8 cellular contexts compared by ENCODE assay signal in genomic region chr3:40387001-40387894, GRCh38. TPM values are rescaled to one million over a fixed set of nuclear protein-coding genes. Genes with fewer than 3 reads are reported as not detected.
DNase-seq lines count a peak whose midpoint lies in the region; FAIRE-seq and TF ChIP-seq lines count a peak whose summit lies in the region.

A gene with protein sequence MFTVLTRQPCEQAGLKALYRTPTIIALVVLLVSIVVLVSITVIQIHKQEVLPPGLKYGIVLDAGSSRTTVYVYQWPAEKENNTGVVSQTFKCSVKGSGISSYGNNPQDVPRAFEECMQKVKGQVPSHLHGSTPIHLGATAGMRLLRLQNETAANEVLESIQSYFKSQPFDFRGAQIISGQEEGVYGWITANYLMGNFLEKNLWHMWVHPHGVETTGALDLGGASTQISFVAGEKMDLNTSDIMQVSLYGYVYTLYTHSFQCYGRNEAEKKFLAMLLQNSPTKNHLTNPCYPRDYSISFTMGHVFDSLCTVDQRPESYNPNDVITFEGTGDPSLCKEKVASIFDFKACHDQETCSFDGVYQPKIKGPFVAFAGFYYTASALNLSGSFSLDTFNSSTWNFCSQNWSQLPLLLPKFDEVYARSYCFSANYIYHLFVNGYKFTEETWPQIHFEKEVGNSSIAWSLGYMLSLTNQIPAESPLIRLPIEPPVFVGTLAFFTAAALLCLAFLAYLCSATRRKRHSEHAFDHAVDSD (plus strand): TSS chr3:40387184. CDS start chr3:40388058, 874 bp downstream.

- FAIRE-seq in D721Med (lab: Jason Lieb, UNC) (no peak), HTR-8/SVneo (lab: Jason Lieb, UNC) (no peak)

- TF ChIP-seq CTCF in D721Med (IDR thresholded peaks at IDR 0.05; ENCODE audit: insufficient read depth, missing control alignments) (no peak), testis (IDR thresholded peaks at IDR 0.05) (no peak)

- H3K27me3 ChIP-seq in testis: no peaks in the 10 kb centered on the region

- intact Hi-C loops in testis (cut with DNase I; ENCODE audit: low total_unique reads): no loop called here

- peak within 1 kb of the TSS; percentile 71 for H3K27ac ChIP-seq in caudate nucleus (ENCODE audit: low read depth, low read length)
- H3K27ac ChIP-seq in testis: no peak within 1 kb of the TSS

- no peak for TF ChIP-seq POLR2A in testis (IDR thresholded peaks at IDR 0.05)

- H3K9ac ChIP-seq in ES-I3 (ENCODE audit: low read depth, low read length): peak within 1 kb of the TSS; percentile 69

- 8% methylated on average over 32 to 48 of the region's 49 CpGs for WGBS in testis, 2 donors

- H3K36me3 ChIP-seq in ES-I3 (ENCODE audit: insufficient read depth, low read length): no peaks in the 10 kb centered on the region
- no peaks in the 10 kb centered on the region for H3K36me3 ChIP-seq in testis (ENCODE audit: low read depth, missing control alignments)

- H3K4me1 ChIP-seq in ES-I3 (ENCODE audit: insufficient read depth, low read length) (no peaks in the 10 kb centered on the region), testis (peaks cover 4% of the 10 kb centered on the region)

- DNase-seq in T-helper 9 cell: peak; percentile 10
- DNase-seq in caudate nucleus (lab: John Stamatoyannopoulos, UW): peak in 27 of 61 donors; percentile 8 to 68 (median 37)
- DNase-seq in kidney tubule cell (ENCODE audit: low spot score): peak; percentile 40
- DNase-seq in stimulated activated CD4-positive, alpha-beta T cell treated with anti-CD3 and anti-CD28 coated beads, Interleukin-4, amount 100 ng/mL, for 1 hour: peak; percentile 43
- no peak for DNase-seq in D721Med (ENCODE audit: insufficient read length, low spot score)
- no peak for DNase-seq in testis
- no peak for DNase-seq in HTR-8/SVneo (ENCODE audit: insufficient read length, low spot score)

- H3K9me3 ChIP-seq in ES-I3 (ENCODE audit: control insufficient read depth, insufficient read depth, low read length) (no peaks in the 10 kb centered on the region), testis (no peaks in the 10 kb centered on the region)

- H3K4me3 ChIP-seq in testis: peak within 1 kb of the TSS in 1 of 2 donors; percentile 40

RNA-seq across cellular contexts. Expression of the gene that starts here (rescaled TPM):
- total RNA-seq in testis: under 1 TPM; 0.24 to 0.50 TPM
- 0.57 TPM for polyA plus RNA-seq in testis (ENCODE audit: insufficient read depth, low read depth, low replicate concordance)

Comparison
In these comparisons a context has a peak if more than half of its experiments do, and no peak if none do; other contexts are left out.
1. DNase-seq: peak in T-helper 9 cell (single experiment), kidney tubule cell (single experiment) and stimulated activated CD4-positive, alpha-beta T cell treated with anti-CD3 and anti-CD28 coated beads, Interleukin-4, amount 100 ng/mL, for 1 hour (single experiment); none in D721Med (single experiment), testis (single experiment) and HTR-8/SVneo (single experiment).